Comparison of ENCODE assay signal across 12 cellular contexts in genomic region chr9:98482248-98482647, GRCh38.
"Had no signal": no experiment of that assay in that cellular context is flagged by ENCODE, and none has a peak within 500 bp of the region (broad histone marks: within the 10 kb centered on the region; RNA-seq: fewer than 3 reads in every experiment).

No MANE protein-coding gene starts in this region.

- H3K9me3 ChIP-seq: adrenal gland, body of pancreas, neutrophil, right atrium auricular region, tibial nerve had no signal

- H3K36me3 ChIP-seq: adrenal gland, neutrophil, right atrium auricular region, tibial nerve had no signal

- H3K9me3 Mint-ChIP-seq: activated naive CD4-positive, alpha-beta T cell treated with anti-CD3 and anti-CD28 coated beads, Interleukin-2, amount 10 ng/mL, durations not matched to agents 7 days and 5 days; activated T-helper 2 cell treated with anti-CD3 and anti-CD28 coated beads, Interferon-gamma antibody, Interleukin-2, Interleukin-4, amounts not matched to agents 10 μg/mL and 5 μg/mL and 100 μg/mL, durations not matched to agents 14 hours and 24 hours and 36 hours; dendritic cell treated with granulocyte-macrophage colony-stimulating factor and Interleukin-4, amounts not matched to agents 40 ng/mL and 50 ng/mL, for 4 days had no signal

- H3K4me1 ChIP-seq: adrenal gland, body of pancreas, right atrium auricular region, tibial nerve had no signal

- H3K36me3 Mint-ChIP-seq: activated naive CD4-positive, alpha-beta T cell treated with anti-CD3 and anti-CD28 coated beads, Interleukin-2, amount 10 ng/mL, durations not matched to agents 7 days and 5 days; naive thymus-derived CD4-positive, alpha-beta T cell had no signal

- ATAC-seq: body of pancreas; naive thymus-derived CD4-positive, alpha-beta T cell had no signal

- DNase-seq: activated CD4-positive, alpha-beta T cell treated with anti-CD3 and anti-CD28 coated beads, Interleukin-2, amount 50 U/mL, for 1 hour; activated CD4-positive, CD25-positive, alpha-beta regulatory T cell; activated naive CD4-positive, alpha-beta T cell treated with anti-CD3 and anti-CD28 coated beads, Interleukin-2, amount 10 ng/mL, durations not matched to agents 7 days and 5 days; adrenal gland; body of pancreas; naive thymus-derived CD4-positive, alpha-beta T cell; small intestine had no signal

- H3K4me3 Mint-ChIP-seq: activated naive CD4-positive, alpha-beta T cell treated with anti-CD3 and anti-CD28 coated beads, Interleukin-2, amount 10 ng/mL, durations not matched to agents 7 days and 5 days; dendritic cell treated with granulocyte-macrophage colony-stimulating factor and Interleukin-4, amounts not matched to agents 40 ng/mL and 50 ng/mL, for 4 days; naive thymus-derived CD4-positive, alpha-beta T cell had no signal

- H3K4me1 Mint-ChIP-seq: activated naive CD4-positive, alpha-beta T cell treated with anti-CD3 and anti-CD28 coated beads, Interleukin-2, amount 10 ng/mL, durations not matched to agents 7 days and 5 days; naive thymus-derived CD4-positive, alpha-beta T cell had no signal

- H3K4me3 ChIP-seq: adrenal gland, body of pancreas, right atrium auricular region, tibial nerve had no signal

- H3K27ac Mint-ChIP-seq: activated naive CD4-positive, alpha-beta T cell treated with anti-CD3 and anti-CD28 coated beads, Interleukin-2, amount 10 ng/mL, durations not matched to agents 7 days and 5 days; activated T-helper 2 cell treated with anti-CD3 and anti-CD28 coated beads, Interferon-gamma antibody, Interleukin-2, Interleukin-4, amounts not matched to agents 10 μg/mL and 5 μg/mL and 100 μg/mL, durations not matched to agents 14 hours and 24 hours and 36 hours; dendritic cell treated with granulocyte-macrophage colony-stimulating factor and Interleukin-4, amounts not matched to agents 40 ng/mL and 50 ng/mL, for 4 days had no signal

- H3K27ac ChIP-seq: adrenal gland, body of pancreas, neutrophil, right atrium auricular region, tibial nerve had no signal

- H3K27me3 ChIP-seq: adrenal gland, body of pancreas, right atrium auricular region, tibial nerve had no signal
